In genomic region chr12:57476162-57476992, GRCh38 we compare ENCODE assay signal across 8 cellular contexts. TPM values are rescaled to one million over a fixed set of nuclear protein-coding genes. Genes with fewer than 3 reads are reported as not detected.
A peak's percentile ranks its signal among the peaks of the same experiment; 100 is the strongest.
DNase-seq lines count a peak whose midpoint lies in the region; ATAC-seq and TF ChIP-seq lines count a peak whose summit lies in the region.

No MANE protein-coding gene starts in this region.

- no peaks in the 10 kb centered on the region for H3K9me3 ChIP-seq in cardiac muscle cell (ENCODE audit: low read depth)
- no peaks in the 10 kb centered on the region for H3K9me3 ChIP-seq in skeletal muscle tissue (ENCODE audit: control insufficient read depth in 3 of 3, low read length in 3 of 3)

- ATAC-seq in HG03439 (IDR thresholded peaks at IDR 0.05; ENCODE audit: unreplicated experiment): peak; percentile 43

- H3K4me3 ChIP-seq in cardiac muscle cell (peak overlapping the region; percentile 20), skeletal muscle tissue (ENCODE audit: low read length in 3 of 3) (peak overlapping the region; percentile 51 to 70 (median 64))

- peak; percentile 78 for TF ChIP-seq CTCF in GM12873 (IDR thresholded peaks at IDR 0.05; ENCODE audit: insufficient read depth, low read depth, low read length, missing control alignments)
- TF ChIP-seq CTCF in cardiac muscle cell (IDR thresholded peaks at IDR 0.05; ENCODE audit: low read depth, low read length): peak; percentile 16

- H3K36me3 ChIP-seq in cardiac muscle cell (no peaks in the 10 kb centered on the region), skeletal muscle tissue (ENCODE audit: control insufficient read depth in 3 of 3, insufficient read depth in 3 of 3, low read length in 3 of 3) (no peaks in the 10 kb centered on the region)

- H3K9ac ChIP-seq in skeletal muscle tissue (ENCODE audit: low read depth in 1 of 3, low read length in 3 of 3): peak overlapping the region in 1 of 3 donors; percentile 50

- peaks cover 82% of the 10 kb centered on the region for H3K27me3 ChIP-seq in cardiac muscle cell
- H3K27me3 ChIP-seq in skeletal muscle tissue (ENCODE audit: control insufficient read depth in 3 of 3, insufficient read depth in 3 of 3, low read length in 3 of 3): peaks cover 48 to 66% (median 58%) of the 10 kb centered on the region in 3 donors

- H3K27ac ChIP-seq in cardiac muscle cell (no peak overlapping the region), skeletal muscle tissue (ENCODE audit: low read depth, low read length) (no peak overlapping the region)

- DNase-seq in activated T-cell treated with anti-CD3 and anti-CD28 coated beads for 24 hours (ENCODE audit: low read depth) (peak; percentile 57), cardiac muscle cell (ENCODE audit: low read depth in 1 of 2, low spot score in 1 of 2) (no peak), NCI-H446 (lab: John Stamatoyannopoulos, UW) (no peak), NCI-H2227 treated with DMSO at 0.1 percent for 48 hours (lab: John Stamatoyannopoulos, UW) (no peak), T1000 (lab: John Stamatoyannopoulos, UW) (no peak)

- no peaks in the 10 kb centered on the region for H3K4me1 ChIP-seq in cardiac muscle cell (ENCODE audit: low read depth)
- H3K4me1 ChIP-seq in skeletal muscle tissue (ENCODE audit: control insufficient read depth in 3 of 3, insufficient read depth in 3 of 3, low read length in 3 of 3): peaks cover 10 to 16% (median 13%) of the 10 kb centered on the region in 3 donors

RNA-seq across cellular contexts. Expression of gene ARHGAP9, which starts 3.3 kb away (rescaled TPM):
- total RNA-seq in cardiac muscle cell: 0.07 and 2.3 TPM in 2 replicates
- polyA plus RNA-seq in cardiac muscle cell: 0.61 TPM in 1 of 2 replicates, not detected in the other
- 5.2 TPM for total RNA-seq in skeletal muscle tissue

RNA-seq across cellular contexts. Expression of gene MARS1, which starts 11.5 kb away (rescaled TPM):
- 76.7 and 333 TPM in 2 replicates for total RNA-seq in cardiac muscle cell
- 153 and 190 TPM in 2 replicates for polyA plus RNA-seq in cardiac muscle cell
- 68.4 TPM for total RNA-seq in skeletal muscle tissue

RNA-seq across cellular contexts. Expression of gene GLI1, which starts 16.8 kb away (rescaled TPM):
- total RNA-seq in cardiac muscle cell (0.67 and 7.3 TPM in 2 replicates), skeletal muscle tissue (5.2 TPM)
- 0.79 TPM in 1 of 2 replicates, not detected in the other for polyA plus RNA-seq in cardiac muscle cell

RNA-seq across cellular contexts. Expression of gene INHBE, which starts 21.3 kb away (rescaled TPM):
- total RNA-seq in cardiac muscle cell (0.25 and 0.74 TPM in 2 replicates), skeletal muscle tissue (1.0 TPM)
- 0.23 TPM in 1 of 2 replicates, not detected in the other for polyA plus RNA-seq in cardiac muscle cell

RNA-seq across cellular contexts. Expression of gene INHBC, which starts 41.8 kb away (rescaled TPM):
- total RNA-seq in cardiac muscle cell (0.21 TPM in 1 of 2 replicates, not detected in the other), skeletal muscle tissue (not detected)
- polyA plus RNA-seq in cardiac muscle cell: 0.11 TPM in 1 of 2 replicates, not detected in the other
